In the genomic region with DNA sequence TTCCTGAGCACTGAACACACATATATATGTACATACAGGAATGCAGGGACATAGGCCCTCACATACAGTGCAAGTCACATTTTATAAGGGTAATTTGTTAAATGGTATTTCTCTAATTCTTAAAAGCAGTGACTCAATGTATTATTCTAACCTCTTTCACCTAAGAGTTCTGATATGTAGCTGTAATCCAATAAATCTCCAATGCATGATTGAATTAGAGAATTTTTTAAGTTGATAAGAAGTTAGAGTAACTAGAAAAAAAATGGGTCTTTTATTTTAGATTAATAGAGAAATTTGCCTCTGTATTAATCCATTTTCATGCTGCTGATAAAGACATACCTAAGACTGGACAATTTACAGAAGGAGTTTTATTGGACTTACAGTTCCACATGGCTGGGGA, we compare ENCODE assay signal across 11 cellular contexts.
"Had no signal": no experiment of that assay in that cellular context is flagged by ENCODE, and none has a peak within 500 bp of the region (broad histone marks: within the 10 kb centered on the region; RNA-seq: fewer than 3 reads in every experiment).

No MANE protein-coding gene starts in this region.

- H2AFZ ChIP-seq: GM23248, GM23338 had no signal

- H3K9ac ChIP-seq: GM23248 had no signal

- H3K9me3 Mint-ChIP-seq: GM23338, HFFc6 had no signal

- ATAC-seq: GM23338, HCT116 had no signal

- H3K9me3 ChIP-seq: HAP-1 had no signal

- H3K27ac Mint-ChIP-seq: GM23338, H9, HFFc6 had no signal

- DNase-seq: GM23248, GOT3, H7, H9, HCEC 1CT, HFFc6 had no signal

- FAIRE-seq: H1, H54 had no signal

- H3K4me2 ChIP-seq: GM23338 had no signal

- H3K4me3 ChIP-seq: GM23248, GM23338, HAP-1 had no signal

- H3K27ac ChIP-seq: GM23248 had no signal

- H3K36me3 ChIP-seq: HAP-1 had no signal

- H3K4me3 Mint-ChIP-seq: GM23338, H9, HFFc6 had no signal

- H3K4me1 ChIP-seq: HAP-1 had no signal
